Comparison of ENCODE assay signal across 11 cellular contexts in genomic region chrX:118350221-118350620, GRCh38. TPM values are rescaled to one million over a fixed set of nuclear protein-coding genes. Genes with fewer than 3 reads are reported as not detected.
DNase-seq lines count a peak whose midpoint lies in the region; ATAC-seq and TF ChIP-seq lines count a peak whose summit lies in the region.
"Had no signal": no experiment of that assay in that cellular context is flagged by ENCODE, and none has a peak within 500 bp of the region (broad histone marks: within the 10 kb centered on the region; RNA-seq: fewer than 3 reads in every experiment).

No MANE protein-coding gene starts in this region.

- H3K9me3 Mint-ChIP-seq in activated T-cell treated with anti-CD3 and anti-CD28 coated beads, Interleukin-2, amount 50 U/mL, for 24 hours: no peaks in the 10 kb centered on the region
- H3K9me3 Mint-ChIP-seq in effector memory CD8-positive, alpha-beta T cell: no peaks in the 10 kb centered on the region
- no peaks in the 10 kb centered on the region for H3K9me3 Mint-ChIP-seq in stimulated activated memory B cell treated with anti-CD40 and anti-IgM and Interleukin-4, amounts not matched to agents 10 μg/mL and 1 μg/mL and 100 μg/mL, for 72 hours

- H3K4me1 Mint-ChIP-seq in activated T-cell treated with anti-CD3 and anti-CD28 coated beads, Interleukin-2, amount 50 U/mL, for 24 hours (ENCODE audit: low read depth): peaks cover 58% of the 10 kb centered on the region
- H3K4me1 Mint-ChIP-seq in effector memory CD8-positive, alpha-beta T cell (ENCODE audit: low read depth in 2 of 2): peaks cover 19 to 56% of the 10 kb centered on the region in 2 donors
- H3K4me1 Mint-ChIP-seq in stimulated activated memory B cell treated with anti-CD40 and anti-IgM and Interleukin-4, amounts not matched to agents 10 μg/mL and 1 μg/mL and 100 μg/mL, for 72 hours: peaks cover 35% of the 10 kb centered on the region

- H3K27ac Mint-ChIP-seq in activated T-cell treated with anti-CD3 and anti-CD28 coated beads, Interleukin-2, amount 50 U/mL, for 24 hours: peak overlapping the region; percentile 69
- peak overlapping the region in 1 of 2 donors; percentile 49 for H3K27ac Mint-ChIP-seq in effector memory CD8-positive, alpha-beta T cell
- H3K27ac Mint-ChIP-seq in stimulated activated memory B cell treated with anti-CD40 and anti-IgM and Interleukin-4, amounts not matched to agents 10 μg/mL and 1 μg/mL and 100 μg/mL, for 72 hours: peak overlapping the region; percentile 19

- in situ Hi-C loops in brain microvascular endothelial cell (cut with HindIII; ENCODE audit: low pct_ligation_motif_present, low sequenced_read_pairs): no loop called here

- TF ChIP-seq CTCF in WERI-Rb-1 (IDR thresholded peaks at IDR 0.05; ENCODE audit: low read depth, low read length): no peak
- no peak for TF ChIP-seq CTCF in brain microvascular endothelial cell (IDR thresholded peaks at IDR 0.05; ENCODE audit: low read depth, low read length, missing control alignments)

- DNase-seq in activated T-cell treated with anti-CD3 and anti-CD28 coated beads, Interleukin-2, amount 50 U/mL, for 24 hours: no peak
- DNase-seq in activated T-cell treated with anti-CD3 and anti-CD28 coated beads, Interleukin-2, amount 50 U/mL, for 1 hour: no peak
- peak; percentile 13 for DNase-seq in RPMI7951 (ENCODE audit: low read depth)
- DNase-seq in effector memory CD8-positive, alpha-beta T cell: no peak
- DNase-seq in WERI-Rb-1: no peak
- DNase-seq in NCI-H446 treated with DMSO at 0.1 percent for 48 hours (lab: John Stamatoyannopoulos, UW): no peak
- DNase-seq in brain microvascular endothelial cell: no peak
- DNase-seq: Peyer's patch, upper lobe of left lung had no signal

- peaks cover 7% of the 10 kb centered on the region for H3K36me3 Mint-ChIP-seq in activated T-cell treated with anti-CD3 and anti-CD28 coated beads, Interleukin-2, amount 50 U/mL, for 24 hours (ENCODE audit: low read depth)
- H3K36me3 Mint-ChIP-seq in effector memory CD8-positive, alpha-beta T cell (ENCODE audit: insufficient read depth): peaks cover 15% of the 10 kb centered on the region
- H3K36me3 Mint-ChIP-seq in stimulated activated memory B cell treated with anti-CD40 and anti-IgM and Interleukin-4, amounts not matched to agents 10 μg/mL and 1 μg/mL and 100 μg/mL, for 72 hours: no peaks in the 10 kb centered on the region

- ATAC-seq in effector memory CD8-positive, alpha-beta T cell (replicated peaks): no peak
- ATAC-seq in stimulated activated memory B cell treated with anti-CD40 and anti-IgM and Interleukin-4, amounts not matched to agents 10 μg/mL and 1 μg/mL and 100 μg/mL, for 72 hours: no peak

- H3K27ac ChIP-seq in WERI-Rb-1: no peak overlapping the region
- H3K27ac ChIP-seq in brain microvascular endothelial cell: no peak overlapping the region
- H3K27ac ChIP-seq: Peyer's patch had no signal

- peak overlapping the region; percentile 48 for H3K4me3 Mint-ChIP-seq in activated T-cell treated with anti-CD3 and anti-CD28 coated beads, Interleukin-2, amount 50 U/mL, for 24 hours
- peak overlapping the region; percentile 8 to 25 for H3K4me3 Mint-ChIP-seq in effector memory CD8-positive, alpha-beta T cell
- no peak overlapping the region for H3K4me3 Mint-ChIP-seq in stimulated activated memory B cell treated with anti-CD40 and anti-IgM and Interleukin-4, amounts not matched to agents 10 μg/mL and 1 μg/mL and 100 μg/mL, for 72 hours

- H3K36me3 ChIP-seq in WERI-Rb-1 (no peaks in the 10 kb centered on the region), brain microvascular endothelial cell (replicated peaks) (no peaks in the 10 kb centered on the region)
- H3K36me3 ChIP-seq: Peyer's patch, upper lobe of left lung had no signal

- H3K27me3 Mint-ChIP-seq in activated T-cell treated with anti-CD3 and anti-CD28 coated beads, Interleukin-2, amount 50 U/mL, for 24 hours: no peaks in the 10 kb centered on the region
- H3K27me3 Mint-ChIP-seq in effector memory CD8-positive, alpha-beta T cell: no peaks in the 10 kb centered on the region
- H3K27me3 Mint-ChIP-seq in stimulated activated memory B cell treated with anti-CD40 and anti-IgM and Interleukin-4, amounts not matched to agents 10 μg/mL and 1 μg/mL and 100 μg/mL, for 72 hours: no peaks in the 10 kb centered on the region

- no peaks in the 10 kb centered on the region for H3K9me3 ChIP-seq in WERI-Rb-1 (ENCODE audit: severe bottlenecking)
- H3K9me3 ChIP-seq: Peyer's patch, upper lobe of left lung had no signal

- peaks cover 2% of the 10 kb centered on the region for H3K27me3 ChIP-seq in WERI-Rb-1 (ENCODE audit: insufficient read depth, low read depth, severe bottlenecking)
- H3K27me3 ChIP-seq in brain microvascular endothelial cell (replicated peaks): no peaks in the 10 kb centered on the region
- H3K27me3 ChIP-seq: Peyer's patch, upper lobe of left lung had no signal

- H3K4me3 ChIP-seq in WERI-Rb-1 (ENCODE audit: low read depth, low read length) (no peak overlapping the region), brain microvascular endothelial cell (ENCODE audit: low read depth, low read length) (no peak overlapping the region)
- H3K4me3 ChIP-seq: lung, Peyer's patch, upper lobe of left lung had no signal

RNA-seq across cellular contexts. Expression of gene WDR44, which starts 4.3 kb away (rescaled TPM):
- total RNA-seq in RPMI7951 (2014; rRNA removed; shearing (Covaris generic)): 8.6 and 13.0 TPM in 2 replicates
